Comparison of ENCODE assay signal across 14 cellular contexts in genomic region chr2:65482971-65483370, GRCh38. TPM values are rescaled to one million over a fixed set of nuclear protein-coding genes. Genes with fewer than 3 reads are reported as not detected.
DNase-seq lines count a peak whose midpoint lies in the region; ATAC-seq, FAIRE-seq and TF ChIP-seq lines count a peak whose summit lies in the region.
"Had no signal": no experiment of that assay in that cellular context is flagged by ENCODE, and none has a peak within 500 bp of the region (broad histone marks: within the 10 kb centered on the region; RNA-seq: fewer than 3 reads in every experiment).

No MANE protein-coding gene starts in this region.

- TF ChIP-seq CTCF in HepG2 (CRISPR knock-in tag; IDR thresholded peaks at IDR 0.05) (no peak), right lobe of liver (IDR thresholded peaks at IDR 0.05) (no peak), foreskin fibroblast (IDR thresholded peaks at IDR 0.05; ENCODE audit: low read depth, low read length) (no peak), stomach (IDR thresholded peaks at IDR 0.05) (no peak)

- H3K4me1 ChIP-seq in HepG2 (ENCODE audit: insufficient read depth, low read length) (peaks cover 38% of the 10 kb centered on the region), right lobe of liver (no peaks in the 10 kb centered on the region), stomach (no peaks in the 10 kb centered on the region)

- no peaks in the 10 kb centered on the region for H3K79me2 ChIP-seq in HepG2 (ENCODE audit: insufficient read depth, low read length)

- no TSS peak for BruUV-seq in HepG2 (replicated peaks; lab: Mats Ljungman, UMichigan)

- H3K4me3 ChIP-seq in HepG2 (replicated peaks in 1 of 3; ENCODE audit: insufficient read depth in 1 of 3, low read depth in 2 of 3, low read length in 3 of 3) (no peak overlapping the region), right lobe of liver (no peak overlapping the region), foreskin fibroblast (ENCODE audit: low read depth in 1 of 2, low read length in 2 of 2) (no peak overlapping the region), stomach (no peak overlapping the region)
- H3K4me3 ChIP-seq: GM12878 had no signal

- POLR2A ChIA-PET in HepG2 (lab: Yijun Ruan, JAX) = interaction anchor here (1.0 to 2.0 kb wide), 3 partner anchors 45 to 50 kb away, joined by 3 to 6 read pairs (median 4); partner anchors contain the start of gene SPRED2

- H2AFZ ChIP-seq in HepG2 (ENCODE audit: low read length) = no peak overlapping the region

- H3K9ac ChIP-seq in HepG2 (ENCODE audit: insufficient read depth, low read depth, low read length) = no peak overlapping the region

- no peaks in the 10 kb centered on the region for H4K20me1 ChIP-seq in HepG2 (ENCODE audit: insufficient read depth, low read length)

- H3K27ac ChIP-seq in HepG2 (ENCODE audit: extremely low read length, insufficient read depth, low read length) = peak overlapping the region; percentile 6
- H3K27ac ChIP-seq in right lobe of liver = no peak overlapping the region
- no peak overlapping the region for H3K27ac ChIP-seq in stomach

- H3K27me3 ChIP-seq in HepG2 (ENCODE audit: control insufficient read depth in 1 of 2, insufficient read depth in 2 of 2, low read length in 2 of 2) = no peaks in the 10 kb centered on the region
- no peaks in the 10 kb centered on the region for H3K27me3 ChIP-seq in right lobe of liver
- H3K27me3 ChIP-seq in stomach = no peaks in the 10 kb centered on the region

- peak; percentile 75 for FAIRE-seq in HepG2 (lab: Jason Lieb, UNC)
- FAIRE-seq: A204.1, GM12878, GM18507, HTR-8/SVneo had no signal

- TF ChIP-seq EP300 in HepG2 (IDR thresholded peaks at IDR 0.05; ENCODE audit: low read depth in 2 of 2, low read length in 2 of 2) (peak in 1 of 2 experiments; percentile 73; a peak in 2 of 4 replicates), HepG2 (CRISPR knock-in tag; IDR thresholded peaks at IDR 0.05; ENCODE audit: borderline replicate concordance) (peak; percentile 17; the same call in 1 of the 2 replicates), stomach (IDR thresholded peaks at IDR 0.05) (no peak)

- CTCF ChIA-PET in HepG2 (lab: Yijun Ruan, JAX; ENCODE audit: low intra/inter-chr PET ratio, low total read pairs) = no interaction called here

- 2% methylated on average over 3 of the region's 3 CpGs for WGBS in HepG2 (ENCODE audit: low lambda C conversion rate)
- 74% methylated on average over 3 of the region's 3 CpGs for WGBS in right lobe of liver (ENCODE audit: insufficient coverage, low coverage, low lambda C conversion rate, missing lambda C conversion rate)
- WGBS in stomach, 5 donors = 35 to 66% (median 52%) methylated on average over 3 of the region's 3 CpGs

- H3K9me3 ChIP-seq in HepG2 (ENCODE audit: low read length) = no peaks in the 10 kb centered on the region
- H3K9me3 ChIP-seq in right lobe of liver = no peaks in the 10 kb centered on the region
- H3K9me3 ChIP-seq in stomach = peaks cover 0 to 6% (median 2%) of the 10 kb centered on the region in 4 donors

- ATAC-seq in HepG2 (peak; percentile 85), right lobe of liver (no peak)
- ATAC-seq: GM12878, HCT116 had no signal

- H3K36me3 ChIP-seq in HepG2 (replicated peaks in 1 of 2; ENCODE audit: control insufficient read depth in 1 of 2, insufficient read depth in 2 of 2, low read length in 2 of 2) = no peaks in the 10 kb centered on the region
- no peaks in the 10 kb centered on the region for H3K36me3 ChIP-seq in right lobe of liver
- no peaks in the 10 kb centered on the region for H3K36me3 ChIP-seq in stomach

- no peak for TF ChIP-seq RAD21 in HepG2 (CRISPR knock-in tag; IDR thresholded peaks at IDR 0.05)

- in situ Hi-C loops in HepG2 (cut with HindIII; ENCODE audit: extremely low pct_ligation_motif_present, low pct_unique_long_range_greater_than_20kb) = no loop called here

- intact Hi-C loops in HepG2 (cut with micrococcal nuclease; ENCODE audit: unreplicated experiment) = loop anchor here (2.0 kb wide), 1 partner anchor 46 kb away; no protein-coding TSS in a partner anchor
- intact Hi-C loops in right lobe of liver (cut with DNase I) = no loop called here
- intact Hi-C loops in stomach (cut with DNase I; ENCODE audit: low total_unique reads) = no loop called here

- DNase-seq in HepG2 (ENCODE audit: low spot score) (peak; percentile 80), right lobe of liver (no peak), NCI-H1930 (lab: John Stamatoyannopoulos, UW) (peak; percentile 2 to 12), NCI-H345 treated with DMSO at 0.1 percent for 48 hours (lab: John Stamatoyannopoulos, UW; ENCODE audit: unreplicated experiment) (peak; percentile 62), foreskin fibroblast (no peak), stomach (no peak), retina (no peak)
- DNase-seq: C1 segment of cervical spinal cord; CD4-positive, alpha-beta T cell had no signal

- peak overlapping the region; percentile 48 for H3K4me2 ChIP-seq in HepG2 (ENCODE audit: low read depth, low read length)

- TF ChIP-seq POLR2A in HepG2 (IDR thresholded peaks at IDR 0.05; ENCODE audit: insufficient read depth in 1 of 2, low read depth in 2 of 2, low read length in 2 of 2) (no peak), right lobe of liver (IDR thresholded peaks at IDR 0.05) (no peak), stomach (IDR thresholded peaks at IDR 0.05) (no peak)

TF ChIP-seq in HepG2, 621 proteins besides CTCF, POLR2A, EP300 and RAD21 (continues in another document):
- no peak for TF ChIP-seq FOXA1 (IDR thresholded peaks at IDR 0.05)
- peak; percentile 64 for TF ChIP-seq FOXA1 (CRISPR knock-in tag; IDR thresholded peaks at IDR 0.05)
- TF ChIP-seq SOX5 (CRISPR knock-in tag; IDR thresholded peaks at IDR 0.05; ENCODE audit: borderline replicate concordance) = peak; percentile 92; the same call in 1 of the 2 replicates
- TF ChIP-seq E2F1 (CRISPR knock-in tag; IDR thresholded peaks at IDR 0.05) = 0 out of 2 replicates have a peak, but pooled peaks have one; percentile 47
- TF ChIP-seq ATF4 (CRISPR knock-in tag; IDR thresholded peaks at IDR 0.05) = peak in 1 of 2 experiments; percentile 76; a peak in 2 of 4 replicates
- TF ChIP-seq KMT2B (CRISPR knock-in tag; IDR thresholded peaks at IDR 0.05) = no peak
- peak; percentile 48 for TF ChIP-seq TFE3 (CRISPR knock-in tag; IDR thresholded peaks at IDR 0.05)

RNA-seq across cellular contexts. Expression of gene SPRED2, which starts 50.6 kb away (rescaled TPM):
- total RNA-seq in HepG2 (2016; rRNA removed; fragmentation: Illumina TruSeq; extraction: Trizol) (13.0 and 17.7 TPM in 2 replicates), right lobe of liver (10 to 100 TPM; 11.0 to 22.5 (median 15.2) TPM), stomach (10 to 100 TPM in 3 of 5 donors, 1 to 10 TPM in 2; 6.4 to 23.3 (median 12.9) TPM)
- 8.2 and 14.6 TPM in 2 replicates for total RNA-seq in HepG2 (2016; cell fraction: cytosol; rRNA removed; fragmentation: Illumina TruSeq; extraction: Trizol; ENCODE audit: low read depth)
- total RNA-seq in HepG2 (2016; cell fraction: insoluble cytoplasmic fraction; rRNA removed; fragmentation: Illumina TruSeq; extraction: Trizol) = 13.6 and 15.0 TPM in 2 replicates
- 14.7 and 17.3 TPM in 2 replicates for total RNA-seq in HepG2 (2016; cell fraction: membrane; rRNA removed; fragmentation: Illumina TruSeq; extraction: Trizol)
- 17.1 and 21.0 TPM in 2 replicates for total RNA-seq in HepG2 (2016; cell fraction: nucleus; rRNA removed; fragmentation: Illumina TruSeq; extraction: Trizol)
- polyA plus RNA-seq in HepG2 (2011; rRNA removed) (34.4 and 37.0 TPM in 2 replicates), stomach (10 to 100 TPM in 2 of 3 donors, 1 to 10 TPM in 1; 7.0 to 21.1 (median 10.1) TPM)
- 35.1 and 36.7 TPM in 2 replicates for polyA plus RNA-seq in HepG2 (2011; cell fraction: cytosol; rRNA removed)
- 42.3 and 51.3 TPM in 2 replicates for polyA plus RNA-seq in HepG2 (2011; cell fraction: nucleus; rRNA removed)
- polyA plus RNA-seq in HepG2 (2012) = 50.2 and 57.7 TPM in 2 replicates
- 7.2 and 7.7 TPM in 2 replicates for polyA plus RNA-seq in HepG2 (2016; cell fraction: cytosol; fragmentation: Illumina TruSeq; extraction: Trizol; ENCODE audit: low read depth)
- polyA plus RNA-seq in HepG2 (2016; cell fraction: insoluble cytoplasmic fraction; fragmentation: Illumina TruSeq; extraction: Trizol; ENCODE audit: low read depth) = 35.3 and 42.4 TPM in 2 replicates
- polyA plus RNA-seq in HepG2 (2016; cell fraction: membrane; fragmentation: Illumina TruSeq; extraction: Trizol; ENCODE audit: low read depth) = 18.9 and 19.9 TPM in 2 replicates
- 39.6 and 40.2 TPM in 2 replicates for polyA plus RNA-seq in HepG2 (2016; cell fraction: nucleus; fragmentation: Illumina TruSeq; extraction: Trizol; ENCODE audit: insufficient read depth, low read depth)
- 4.9 and 74.4 TPM in 2 replicates for polyA minus RNA-seq in HepG2 (2011; rRNA and poly(A)+ RNA removed; ENCODE audit: low replicate concordance)
- 42.6 and 50.6 TPM in 2 replicates for polyA minus RNA-seq in HepG2 (2011; cell fraction: cytosol; rRNA and poly(A)+ RNA removed)
- polyA minus RNA-seq in HepG2 (2011; cell fraction: nucleus; rRNA and poly(A)+ RNA removed) = 36.3 and 43.9 TPM in 2 replicates

Comparison
In these comparisons a context has a peak if more than half of its experiments do, and no peak if none do; other contexts are left out.
1. DNase-seq: peak in HepG2 (single experiment), NCI-H1930 (2 of 2) and NCI-H345 treated with DMSO at 0.1 percent for 48 hours (single experiment); none in right lobe of liver (0 of 3), foreskin fibroblast (0 of 2), stomach (single experiment) and retina (single experiment).